Comparison of ENCODE assay signal across 1 cellular context in genomic region chr3:132416807-132417694, GRCh38.
TF ChIP-seq lines count a peak whose summit lies in the region.

A gene with protein sequence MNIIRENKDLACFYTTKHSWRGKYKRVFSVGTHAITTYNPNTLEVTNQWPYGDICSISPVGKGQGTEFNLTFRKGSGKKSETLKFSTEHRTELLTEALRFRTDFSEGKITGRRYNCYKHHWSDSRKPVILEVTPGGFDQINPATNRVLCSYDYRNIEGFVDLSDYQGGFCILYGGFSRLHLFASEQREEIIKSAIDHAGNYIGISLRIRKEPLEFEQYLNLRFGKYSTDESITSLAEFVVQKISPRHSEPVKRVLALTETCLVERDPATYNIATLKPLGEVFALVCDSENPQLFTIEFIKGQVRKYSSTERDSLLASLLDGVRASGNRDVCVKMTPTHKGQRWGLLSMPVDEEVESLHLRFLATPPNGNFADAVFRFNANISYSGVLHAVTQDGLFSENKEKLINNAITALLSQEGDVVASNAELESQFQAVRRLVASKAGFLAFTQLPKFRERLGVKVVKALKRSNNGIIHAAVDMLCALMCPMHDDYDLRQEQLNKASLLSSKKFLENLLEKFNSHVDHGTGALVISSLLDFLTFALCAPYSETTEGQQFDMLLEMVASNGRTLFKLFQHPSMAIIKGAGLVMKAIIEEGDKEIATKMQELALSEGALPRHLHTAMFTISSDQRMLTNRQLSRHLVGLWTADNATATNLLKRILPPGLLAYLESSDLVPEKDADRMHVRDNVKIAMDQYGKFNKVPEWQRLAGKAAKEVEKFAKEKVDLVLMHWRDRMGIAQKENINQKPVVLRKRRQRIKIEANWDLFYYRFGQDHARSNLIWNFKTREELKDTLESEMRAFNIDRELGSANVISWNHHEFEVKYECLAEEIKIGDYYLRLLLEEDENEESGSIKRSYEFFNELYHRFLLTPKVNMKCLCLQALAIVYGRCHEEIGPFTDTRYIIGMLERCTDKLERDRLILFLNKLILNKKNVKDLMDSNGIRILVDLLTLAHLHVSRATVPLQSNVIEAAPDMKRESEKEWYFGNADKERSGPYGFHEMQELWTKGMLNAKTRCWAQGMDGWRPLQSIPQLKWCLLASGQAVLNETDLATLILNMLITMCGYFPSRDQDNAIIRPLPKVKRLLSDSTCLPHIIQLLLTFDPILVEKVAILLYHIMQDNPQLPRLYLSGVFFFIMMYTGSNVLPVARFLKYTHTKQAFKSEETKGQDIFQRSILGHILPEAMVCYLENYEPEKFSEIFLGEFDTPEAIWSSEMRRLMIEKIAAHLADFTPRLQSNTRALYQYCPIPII (N-terminal part only) (plus strand): TSS chr3:132417502. CDS start chr3:132434551, 17,049 bp downstream.

TF ChIP-seq in GM12878, 131 proteins besides CTCF, POLR2A, EP300 and RAD21 (continued from another document and continues in another):
- TF ChIP-seq ATF2 (IDR thresholded peaks at IDR 0.05; ENCODE audit: low read length) = no peak
- peak; percentile 99 for TF ChIP-seq RAD51 (IDR thresholded peaks at IDR 0.05)
- TF ChIP-seq POLR2AphosphoS5 (IDR thresholded peaks at IDR 0.05; ENCODE audit: low read length) = peak; percentile 73
- TF ChIP-seq IKZF2 (IDR thresholded peaks at IDR 0.05) = no peak; a peak in 1 of 4 replicates
- TF ChIP-seq BACH1 (IDR thresholded peaks at IDR 0.05; ENCODE audit: borderline replicate concordance) = 0 out of 2 replicates have a peak, but pooled peaks have one; percentile 15
- no peak for TF ChIP-seq IRF3 (IDR thresholded peaks at IDR 0.05)
- no peak for TF ChIP-seq RB1 (IDR thresholded peaks at IDR 0.05; ENCODE audit: borderline replicate concordance)
- TF ChIP-seq PAX8 (IDR thresholded peaks at IDR 0.05) = no peak
- TF ChIP-seq YBX1 (IDR thresholded peaks at IDR 0.05) = no peak
- TF ChIP-seq, protein P1, sequence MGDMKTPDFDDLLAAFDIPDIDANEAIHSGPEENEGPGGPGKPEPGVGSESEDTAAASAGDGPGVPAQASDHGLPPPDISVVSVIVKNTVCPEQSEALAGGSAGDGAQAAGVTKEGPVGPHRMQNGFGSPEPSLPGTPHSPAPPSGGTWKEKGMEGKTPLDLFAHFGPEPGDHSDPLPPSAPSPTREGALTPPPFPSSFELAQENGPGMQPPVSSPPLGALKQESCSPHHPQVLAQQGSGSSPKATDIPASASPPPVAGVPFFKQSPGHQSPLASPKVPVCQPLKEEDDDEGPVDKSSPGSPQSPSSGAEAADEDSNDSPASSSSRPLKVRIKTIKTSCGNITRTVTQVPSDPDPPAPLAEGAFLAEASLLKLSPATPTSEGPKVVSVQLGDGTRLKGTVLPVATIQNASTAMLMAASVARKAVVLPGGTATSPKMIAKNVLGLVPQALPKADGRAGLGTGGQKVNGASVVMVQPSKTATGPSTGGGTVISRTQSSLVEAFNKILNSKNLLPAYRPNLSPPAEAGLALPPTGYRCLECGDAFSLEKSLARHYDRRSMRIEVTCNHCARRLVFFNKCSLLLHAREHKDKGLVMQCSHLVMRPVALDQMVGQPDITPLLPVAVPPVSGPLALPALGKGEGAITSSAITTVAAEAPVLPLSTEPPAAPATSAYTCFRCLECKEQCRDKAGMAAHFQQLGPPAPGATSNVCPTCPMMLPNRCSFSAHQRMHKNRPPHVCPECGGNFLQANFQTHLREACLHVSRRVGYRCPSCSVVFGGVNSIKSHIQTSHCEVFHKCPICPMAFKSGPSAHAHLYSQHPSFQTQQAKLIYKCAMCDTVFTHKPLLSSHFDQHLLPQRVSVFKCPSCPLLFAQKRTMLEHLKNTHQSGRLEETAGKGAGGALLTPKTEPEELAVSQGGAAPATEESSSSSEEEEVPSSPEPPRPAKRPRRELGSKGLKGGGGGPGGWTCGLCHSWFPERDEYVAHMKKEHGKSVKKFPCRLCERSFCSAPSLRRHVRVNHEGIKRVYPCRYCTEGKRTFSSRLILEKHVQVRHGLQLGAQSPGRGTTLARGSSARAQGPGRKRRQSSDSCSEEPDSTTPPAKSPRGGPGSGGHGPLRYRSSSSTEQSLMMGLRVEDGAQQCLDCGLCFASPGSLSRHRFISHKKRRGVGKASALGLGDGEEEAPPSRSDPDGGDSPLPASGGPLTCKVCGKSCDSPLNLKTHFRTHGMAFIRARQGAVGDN (IDR thresholded peaks at IDR 0.05) = no peak
- no peak for TF ChIP-seq BCLAF1 (IDR thresholded peaks at IDR 0.05)
- TF ChIP-seq, protein P2, sequence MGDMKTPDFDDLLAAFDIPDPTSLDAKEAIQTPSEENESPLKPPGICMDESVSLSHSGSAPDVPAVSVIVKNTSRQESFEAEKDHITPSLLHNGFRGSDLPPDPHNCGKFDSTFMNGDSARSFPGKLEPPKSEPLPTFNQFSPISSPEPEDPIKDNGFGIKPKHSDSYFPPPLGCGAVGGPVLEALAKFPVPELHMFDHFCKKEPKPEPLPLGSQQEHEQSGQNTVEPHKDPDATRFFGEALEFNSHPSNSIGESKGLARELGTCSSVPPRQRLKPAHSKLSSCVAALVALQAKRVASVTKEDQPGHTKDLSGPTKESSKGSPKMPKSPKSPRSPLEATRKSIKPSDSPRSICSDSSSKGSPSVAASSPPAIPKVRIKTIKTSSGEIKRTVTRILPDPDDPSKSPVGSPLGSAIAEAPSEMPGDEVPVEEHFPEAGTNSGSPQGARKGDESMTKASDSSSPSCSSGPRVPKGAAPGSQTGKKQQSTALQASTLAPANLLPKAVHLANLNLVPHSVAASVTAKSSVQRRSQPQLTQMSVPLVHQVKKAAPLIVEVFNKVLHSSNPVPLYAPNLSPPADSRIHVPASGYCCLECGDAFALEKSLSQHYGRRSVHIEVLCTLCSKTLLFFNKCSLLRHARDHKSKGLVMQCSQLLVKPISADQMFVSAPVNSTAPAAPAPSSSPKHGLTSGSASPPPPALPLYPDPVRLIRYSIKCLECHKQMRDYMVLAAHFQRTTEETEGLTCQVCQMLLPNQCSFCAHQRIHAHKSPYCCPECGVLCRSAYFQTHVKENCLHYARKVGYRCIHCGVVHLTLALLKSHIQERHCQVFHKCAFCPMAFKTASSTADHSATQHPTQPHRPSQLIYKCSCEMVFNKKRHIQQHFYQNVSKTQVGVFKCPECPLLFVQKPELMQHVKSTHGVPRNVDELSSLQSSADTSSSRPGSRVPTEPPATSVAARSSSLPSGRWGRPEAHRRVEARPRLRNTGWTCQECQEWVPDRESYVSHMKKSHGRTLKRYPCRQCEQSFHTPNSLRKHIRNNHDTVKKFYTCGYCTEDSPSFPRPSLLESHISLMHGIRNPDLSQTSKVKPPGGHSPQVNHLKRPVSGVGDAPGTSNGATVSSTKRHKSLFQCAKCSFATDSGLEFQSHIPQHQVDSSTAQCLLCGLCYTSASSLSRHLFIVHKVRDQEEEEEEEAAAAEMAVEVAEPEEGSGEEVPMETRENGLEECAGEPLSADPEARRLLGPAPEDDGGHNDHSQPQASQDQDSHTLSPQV (IDR thresholded peaks at IDR 0.05) = no peak
- no peak for TF ChIP-seq EZH2 (IDR thresholded peaks at IDR 0.05; ENCODE audit: borderline replicate concordance, control insufficient read depth, low read depth, low read length)
- TF ChIP-seq SMARCA5 (IDR thresholded peaks at IDR 0.05) = no peak
- no peak; the same call in 1 of the 2 replicates for TF ChIP-seq NKRF (conservative IDR thresholded peaks at IDR 0.05)
- no peak for TF ChIP-seq SMC3 (IDR thresholded peaks at IDR 0.05; ENCODE audit: borderline replicate concordance, low read length)
- no peak for TF ChIP-seq JUND (IDR thresholded peaks at IDR 0.05; ENCODE audit: low read depth, low read length)
- TF ChIP-seq NRF1 (conservative IDR thresholded peaks at IDR 0.05; ENCODE audit: low read depth, low read length) = peak; percentile 40; the same call in 1 of the 2 replicates
- TF ChIP-seq MYC (IDR thresholded peaks at IDR 0.05; ENCODE audit: insufficient read depth, insufficient read length, insufficient replicate concordance, low read length, severe bottlenecking) = peak; percentile 23
- TF ChIP-seq ZBED1 (IDR thresholded peaks at IDR 0.05; ENCODE audit: borderline replicate concordance) = no peak
- no peak; the same call in 1 of the 2 replicates for TF ChIP-seq MXI1 (IDR thresholded peaks at IDR 0.05; ENCODE audit: low read depth, low read length)
- TF ChIP-seq CREB1 (IDR thresholded peaks at IDR 0.05; ENCODE audit: low read depth) = peak; percentile 19; the same call in 1 of the 2 replicates
- no peak for TF ChIP-seq IRF5 (IDR thresholded peaks at IDR 0.05; ENCODE audit: borderline replicate concordance)
- TF ChIP-seq HCFC1 (IDR thresholded peaks at IDR 0.05; ENCODE audit: low read length) = peak; percentile 25; the same call in 1 of the 2 replicates
- no peak for TF ChIP-seq HDAC6 (IDR thresholded peaks at IDR 0.05; ENCODE audit: unreplicated experiment)
- TF ChIP-seq ZNF384 (IDR thresholded peaks at IDR 0.05; ENCODE audit: borderline replicate concordance, low read depth, low read length) = no peak
